In genomic region chr14:87306770-87307169, GRCh38 we compare ENCODE assay signal across 22 cellular contexts.
DNase-seq lines count a peak whose midpoint lies in the region; ATAC-seq and TF ChIP-seq lines count a peak whose summit lies in the region.
"Had no signal": no experiment of that assay in that cellular context is flagged by ENCODE, and none has a peak within 500 bp of the region (broad histone marks: within the 10 kb centered on the region; RNA-seq: fewer than 3 reads in every experiment).

No MANE protein-coding gene starts in this region.

- no peak for TF ChIP-seq CTCF in OCI-LY7 (conservative IDR thresholded peaks at IDR 0.05; ENCODE audit: low read length)
- no peak for TF ChIP-seq CTCF in foreskin keratinocyte (conservative IDR thresholded peaks at IDR 0.05)

- no peaks in the 10 kb centered on the region for H4K20me1 ChIP-seq in OCI-LY7 (ENCODE audit: insufficient read depth, low read length)
- H4K20me1 ChIP-seq: BLaER1 had no signal

- H3K79me2 ChIP-seq in OCI-LY7 (ENCODE audit: insufficient read depth, low read depth, low read length): no peaks in the 10 kb centered on the region

- intact Hi-C loops in OCI-LY7 (cut with micrococcal nuclease; ENCODE audit: unreplicated experiment): no loop called here

- H3K27ac ChIP-seq in OCI-LY7 (ENCODE audit: low read depth, low read length, poor library complexity, severe bottlenecking): no peak overlapping the region
- no peak overlapping the region for H3K27ac ChIP-seq in foreskin keratinocyte
- H3K27ac ChIP-seq: BLaER1 had no signal

- H3K4me1 ChIP-seq in OCI-LY7 (ENCODE audit: insufficient read depth, low read length, poor library complexity, severe bottlenecking) (no peaks in the 10 kb centered on the region), foreskin keratinocyte (peaks cover 3% of the 10 kb centered on the region)
- H3K4me1 ChIP-seq: BE2C, BLaER1 had no signal

- no peaks in the 10 kb centered on the region; the same call in 1 of the 2 replicates for H3K9me3 ChIP-seq in OCI-LY7 (ENCODE audit: low read length)
- H3K9me3 ChIP-seq: BE2C, BLaER1 had no signal

- H3K4me3 ChIP-seq in OCI-LY7 (ENCODE audit: low read depth, low read length, poor library complexity, severe bottlenecking): no peak overlapping the region
- H3K4me3 ChIP-seq: BLaER1 had no signal

- H3K27me3 Mint-ChIP-seq in activated T-cell treated with anti-CD3 and anti-CD28 coated beads, Interleukin-2, amount 50 U/mL, for 24 hours: no peaks in the 10 kb centered on the region
- H3K27me3 Mint-ChIP-seq: CD4-positive, alpha-beta memory T cell; CD4-positive, CD25-positive, alpha-beta regulatory T cell; CD8-positive, alpha-beta memory T cell had no signal

- no TSS peak for BruUV-seq in OCI-LY7 (replicated peaks; lab: Mats Ljungman, UMichigan)

- no peak overlapping the region for H3K4me3 Mint-ChIP-seq in activated T-cell treated with anti-CD3 and anti-CD28 coated beads, Interleukin-2, amount 50 U/mL, for 24 hours
- H3K4me3 Mint-ChIP-seq: CD14-positive monocyte; CD4-positive, alpha-beta memory T cell; CD4-positive, CD25-positive, alpha-beta regulatory T cell; CD8-positive, alpha-beta memory T cell had no signal

- no peaks in the 10 kb centered on the region for H3K4me1 Mint-ChIP-seq in activated T-cell treated with anti-CD3 and anti-CD28 coated beads, Interleukin-2, amount 50 U/mL, for 24 hours (ENCODE audit: low read depth)
- H3K4me1 Mint-ChIP-seq: CD14-positive monocyte; CD4-positive, CD25-positive, alpha-beta regulatory T cell; CD8-positive, alpha-beta memory T cell had no signal

- no peak overlapping the region for H3K27ac Mint-ChIP-seq in activated T-cell treated with anti-CD3 and anti-CD28 coated beads, Interleukin-2, amount 50 U/mL, for 24 hours
- H3K27ac Mint-ChIP-seq: CD14-positive monocyte; CD4-positive, alpha-beta memory T cell; CD4-positive, CD25-positive, alpha-beta regulatory T cell; CD8-positive, alpha-beta memory T cell had no signal

- peak overlapping the region; percentile 6; the same call in 1 of the 2 replicates for H2AFZ ChIP-seq in OCI-LY7 (ENCODE audit: low read length)

- no peaks in the 10 kb centered on the region for H3K36me3 ChIP-seq in OCI-LY7 (ENCODE audit: insufficient read depth, low read length)
- H3K36me3 ChIP-seq: BE2C, BLaER1 had no signal

- H3K9me3 Mint-ChIP-seq in activated T-cell treated with anti-CD3 and anti-CD28 coated beads, Interleukin-2, amount 50 U/mL, for 24 hours: peaks cover 10% of the 10 kb centered on the region

- ATAC-seq in foreskin keratinocyte: peak; percentile 82

- DNase-seq in NCI-H69 (lab: John Stamatoyannopoulos, UW) (peak; percentile 20), OCI-LY7 (ENCODE audit: low spot score) (no peak), T1000 (lab: John Stamatoyannopoulos, UW) (peak; percentile 2), foreskin keratinocyte (peak in 1 of 2 donors; percentile 40), DMS79 treated with DMSO at 0.1 percent for 48 hours (lab: John Stamatoyannopoulos, UW) (no peak), kidney tubule cell (ENCODE audit: low spot score) (no peak)
- no peak for DNase-seq in activated T-cell treated with anti-CD3 and anti-CD28 coated beads, Interleukin-2, amount 50 U/mL, for 24 hours
- DNase-seq: 8988T; ACHN; BE2C; C1 segment of cervical spinal cord; CD4-positive, alpha-beta memory T cell; CD4-positive, CD25-positive, alpha-beta regulatory T cell; CD8-positive, alpha-beta memory T cell; COR-L47; DMS 273 treated with DMSO at 0.1 percent for 48 hours; DMS153; DMS53; DMS79; GF-D8 had no signal

- POLR2A ChIA-PET in OCI-LY7 (lab: Charles Lee): no interaction called here

- H3K4me2 ChIP-seq in OCI-LY7 (ENCODE audit: low read length): no peak overlapping the region
- H3K4me2 ChIP-seq: BLaER1 had no signal

- no peaks in the 10 kb centered on the region for H3K27me3 ChIP-seq in foreskin keratinocyte
- H3K27me3 ChIP-seq: BE2C, BLaER1 had no signal

- H3K36me3 Mint-ChIP-seq in activated T-cell treated with anti-CD3 and anti-CD28 coated beads, Interleukin-2, amount 50 U/mL, for 24 hours (ENCODE audit: low read depth): no peaks in the 10 kb centered on the region
- H3K36me3 Mint-ChIP-seq: CD14-positive monocyte; CD4-positive, alpha-beta memory T cell; CD4-positive, CD25-positive, alpha-beta regulatory T cell; CD8-positive, alpha-beta memory T cell had no signal

- H3K9me2 ChIP-seq in OCI-LY7 (ENCODE audit: insufficient read depth, low read length): no peaks in the 10 kb centered on the region

- CTCF ChIA-PET in OCI-LY7 (lab: Charles Lee; ENCODE audit: unreplicated experiment): no interaction called here

Comparison
In these comparisons a context has a peak if more than half of its experiments do, and no peak if none do; other contexts are left out.
1. DNase-seq: peak in NCI-H69 (single experiment) and T1000 (single experiment); none in OCI-LY7 (single experiment), DMS79 treated with DMSO at 0.1 percent for 48 hours (single experiment), kidney tubule cell (single experiment) and activated T-cell treated with anti-CD3 and anti-CD28 coated beads, Interleukin-2, amount 50 U/mL, for 24 hours (single experiment).